8 cellular contexts compared by ENCODE assay signal in the genomic region with DNA sequence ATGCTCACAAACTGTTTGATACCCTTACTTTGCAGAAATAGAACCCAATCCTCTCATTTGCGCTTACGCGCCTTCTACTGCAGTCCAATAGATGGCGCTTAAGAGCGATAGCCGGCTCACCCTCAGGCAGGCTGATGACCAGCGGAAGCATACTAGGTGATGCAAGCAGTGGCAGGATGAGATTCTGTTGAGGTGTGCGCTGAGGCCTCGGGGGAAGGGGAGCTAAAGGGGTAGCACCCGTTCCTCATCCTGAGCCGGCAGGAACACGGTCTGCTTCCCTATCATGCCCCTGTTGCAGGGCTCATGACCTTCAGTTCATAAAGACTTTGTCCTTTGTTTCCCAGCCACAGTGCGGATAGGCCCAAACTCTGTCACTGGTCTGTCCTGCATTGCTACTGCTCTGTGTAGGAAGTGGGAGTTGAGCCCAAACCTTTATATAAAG.
DNase-seq lines count a peak whose midpoint lies in the region; ATAC-seq and TF ChIP-seq lines count a peak whose summit lies in the region.

No MANE protein-coding gene starts in this region.

- no peaks in the 10 kb centered on the region for H3K9me3 Mint-ChIP-seq in WTC11
- H3K9me3 Mint-ChIP-seq in mesothelial cell of epicardium = no peaks in the 10 kb centered on the region
- peaks cover 0 to 5% (median 1%) of the 10 kb centered on the region in 7 donors for H3K9me3 Mint-ChIP-seq in CD14-positive monocyte

- TF ChIP-seq CTCF in WTC11 (IDR thresholded peaks at IDR 0.05) (peak; percentile 63), mesothelial cell of epicardium (IDR thresholded peaks at IDR 0.05; ENCODE audit: unreplicated experiment) (no peak), CD14-positive monocyte (IDR thresholded peaks at IDR 0.05) (no peak)

- H3K27ac Mint-ChIP-seq in WTC11 (no peak overlapping the region), mesothelial cell of epicardium (no peak overlapping the region), CD14-positive monocyte (no peak overlapping the region)

- H3K27me3 Mint-ChIP-seq in WTC11 (ENCODE audit: low read depth) (peaks cover 3% of the 10 kb centered on the region; the same call in 1 of the 2 replicates), mesothelial cell of epicardium (ENCODE audit: low read depth) (peaks cover 4% of the 10 kb centered on the region), CD14-positive monocyte (ENCODE audit: low read depth in 3 of 3) (no peaks in the 10 kb centered on the region)

- CTCF ChIA-PET in WTC11 (lab: Charles Lee) = interaction anchor here (0.6 to 2.1 kb wide), 15 partner anchors 9 to 1908 kb away, joined by 3 to 36 read pairs (median 5); no protein-coding TSS in a partner anchor

- POLR2A ChIA-PET in WTC11 (lab: Charles Lee) = interaction anchor here (0.5 to 1.0 kb wide), 3 partner anchors 25 to 125 kb away, joined by 3 read pairs; no protein-coding TSS in a partner anchor

- ATAC-seq in GM18517 (IDR thresholded peaks at IDR 0.05; ENCODE audit: unreplicated experiment) = peak; percentile 60
- peak; percentile 83 for ATAC-seq in HG02870 (IDR thresholded peaks at IDR 0.05; ENCODE audit: unreplicated experiment)
- peak; percentile 97 for ATAC-seq in WTC11
- ATAC-seq in GM18867 (IDR thresholded peaks at IDR 0.05; ENCODE audit: unreplicated experiment) = no peak

- DNase-seq in WTC11 (ENCODE audit: low spot score) = peak; percentile 74
- DNase-seq in mesothelial cell of epicardium (ENCODE audit: low spot score in 2 of 2, unreplicated experiment in 2 of 2) = peak; percentile 19 to 53
- no peak for DNase-seq in activated naive CD4-positive, alpha-beta T cell (lab: John Stamatoyannopoulos, UW)
- no peak for DNase-seq in CD14-positive monocyte (ENCODE audit: low spot score)
- DNase-seq in NCI-H2107 (lab: John Stamatoyannopoulos, UW) = no peak

- no peak overlapping the region for H3K4me3 Mint-ChIP-seq in WTC11
- H3K4me3 Mint-ChIP-seq in mesothelial cell of epicardium = no peak overlapping the region
- H3K4me3 Mint-ChIP-seq in CD14-positive monocyte = no peak overlapping the region

- H3K36me3 Mint-ChIP-seq in WTC11 = no peaks in the 10 kb centered on the region
- H3K36me3 Mint-ChIP-seq in mesothelial cell of epicardium = no peaks in the 10 kb centered on the region
- H3K36me3 Mint-ChIP-seq in CD14-positive monocyte = no peaks in the 10 kb centered on the region

- intact Hi-C loops in CD14-positive monocyte (cut with micrococcal nuclease) = no loop called here

- H3K4me1 Mint-ChIP-seq in WTC11 (peaks cover 32% of the 10 kb centered on the region), mesothelial cell of epicardium (peaks cover 12% of the 10 kb centered on the region), CD14-positive monocyte (peaks cover 25% of the 10 kb centered on the region)

TF ChIP-seq in WTC11, 78 proteins besides CTCF, POLR2A, EP300 and RAD21 (continues in another document):
- TF ChIP-seq FOXK1 (CRISPR knock-in tag; IDR thresholded peaks at IDR 0.05) = 0 out of 2 replicates have a peak, but pooled peaks have one; percentile 28
- peak; percentile 90 for TF ChIP-seq MAX (CRISPR knock-in tag; IDR thresholded peaks at IDR 0.05)
- peak; percentile 63 for TF ChIP-seq SP1 (CRISPR knock-in tag; conservative IDR thresholded peaks at IDR 0.05)
- peak; percentile 51; the same call in 1 of the 2 replicates for TF ChIP-seq SMAD3 (CRISPR knock-in tag; IDR thresholded peaks at IDR 0.05; ENCODE audit: borderline replicate concordance)
- TF ChIP-seq CREB1 (CRISPR knock-in tag; IDR thresholded peaks at IDR 0.05) = 0 out of 2 replicates have a peak, but pooled peaks have one; percentile 57
- TF ChIP-seq, protein P1, sequence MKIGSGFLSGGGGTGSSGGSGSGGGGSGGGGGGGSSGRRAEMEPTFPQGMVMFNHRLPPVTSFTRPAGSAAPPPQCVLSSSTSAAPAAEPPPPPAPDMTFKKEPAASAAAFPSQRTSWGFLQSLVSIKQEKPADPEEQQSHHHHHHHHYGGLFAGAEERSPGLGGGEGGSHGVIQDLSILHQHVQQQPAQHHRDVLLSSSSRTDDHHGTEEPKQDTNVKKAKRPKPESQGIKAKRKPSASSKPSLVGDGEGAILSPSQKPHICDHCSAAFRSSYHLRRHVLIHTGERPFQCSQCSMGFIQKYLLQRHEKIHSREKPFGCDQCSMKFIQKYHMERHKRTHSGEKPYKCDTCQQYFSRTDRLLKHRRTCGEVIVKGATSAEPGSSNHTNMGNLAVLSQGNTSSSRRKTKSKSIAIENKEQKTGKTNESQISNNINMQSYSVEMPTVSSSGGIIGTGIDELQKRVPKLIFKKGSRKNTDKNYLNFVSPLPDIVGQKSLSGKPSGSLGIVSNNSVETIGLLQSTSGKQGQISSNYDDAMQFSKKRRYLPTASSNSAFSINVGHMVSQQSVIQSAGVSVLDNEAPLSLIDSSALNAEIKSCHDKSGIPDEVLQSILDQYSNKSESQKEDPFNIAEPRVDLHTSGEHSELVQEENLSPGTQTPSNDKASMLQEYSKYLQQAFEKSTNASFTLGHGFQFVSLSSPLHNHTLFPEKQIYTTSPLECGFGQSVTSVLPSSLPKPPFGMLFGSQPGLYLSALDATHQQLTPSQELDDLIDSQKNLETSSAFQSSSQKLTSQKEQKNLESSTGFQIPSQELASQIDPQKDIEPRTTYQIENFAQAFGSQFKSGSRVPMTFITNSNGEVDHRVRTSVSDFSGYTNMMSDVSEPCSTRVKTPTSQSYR (CRISPR knock-in tag; IDR thresholded peaks at IDR 0.05) = peak; percentile 74; the same call in 1 of the 2 replicates
- no peak for TF ChIP-seq HMGXB4 (CRISPR knock-in tag; IDR thresholded peaks at IDR 0.05)
- TF ChIP-seq EMX1 (CRISPR knock-in tag; IDR thresholded peaks at IDR 0.05) = no peak
- 0 out of 2 replicates have a peak, but pooled peaks have one; percentile 55 for TF ChIP-seq ZBTB21 (CRISPR knock-in tag; IDR thresholded peaks at IDR 0.05; ENCODE audit: borderline replicate concordance)
- no peak for TF ChIP-seq ELF4 (CRISPR knock-in tag; IDR thresholded peaks at IDR 0.05; ENCODE audit: low read depth)
- TF ChIP-seq ATF3 (CRISPR knock-in tag; conservative IDR thresholded peaks at IDR 0.05) = peak; percentile 94
- peak; percentile 90 for TF ChIP-seq GABPB1 (CRISPR knock-in tag; IDR thresholded peaks at IDR 0.05)
- TF ChIP-seq NFE2L1 (CRISPR knock-in tag; IDR thresholded peaks at IDR 0.05) = 0 out of 2 replicates have a peak, but pooled peaks have one; percentile 20
- TF ChIP-seq ERG (CRISPR knock-in tag; IDR thresholded peaks at IDR 0.05) = no peak
- TF ChIP-seq E2F5 (CRISPR knock-in tag; IDR thresholded peaks at IDR 0.05) = no peak

Comparison
In these comparisons a context has a peak if more than half of its experiments do, and no peak if none do; other contexts are left out.
1. DNase-seq: peak in WTC11 (single experiment) and mesothelial cell of epicardium (2 of 2); none in activated naive CD4-positive, alpha-beta T cell (0 of 4), CD14-positive monocyte (single experiment) and NCI-H2107 (single experiment).